In the genomic region with DNA sequence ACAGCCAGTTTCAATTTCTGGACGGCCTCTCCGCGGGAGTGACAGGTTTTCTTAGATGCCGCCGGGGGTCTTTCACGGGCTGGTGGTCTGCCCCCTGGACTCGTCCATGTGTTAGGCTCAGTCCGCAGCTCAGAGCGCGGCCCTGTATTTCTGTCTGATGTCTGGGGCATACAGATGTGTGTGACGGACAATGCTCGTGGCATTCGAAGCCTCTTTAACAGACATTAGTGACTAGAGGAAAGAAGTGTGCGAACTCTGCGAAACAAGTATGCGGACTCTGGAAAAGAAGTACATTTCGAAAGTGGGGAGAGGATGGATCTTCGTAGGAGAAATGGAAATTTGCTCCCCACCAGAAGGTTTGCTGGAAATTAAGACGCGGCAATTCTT, we compare ENCODE assay signal across 8 cellular contexts. TPM values are rescaled to one million over a fixed set of nuclear protein-coding genes. Genes with fewer than 3 reads are reported as not detected.
A peak's percentile ranks its signal among the peaks of the same experiment; 100 is the strongest.
DNase-seq lines count a peak whose midpoint lies in the region; ATAC-seq and TF ChIP-seq lines count a peak whose summit lies in the region.

No MANE protein-coding gene starts in this region.

- peaks cover 4% of the 10 kb centered on the region for H3K36me3 Mint-ChIP-seq in activated CD4-positive, alpha-beta T cell treated with anti-CD3 and anti-CD28 coated beads for 36 hours (ENCODE audit: low read depth)

- H3K4me3 Mint-ChIP-seq in activated CD4-positive, alpha-beta T cell treated with anti-CD3 and anti-CD28 coated beads for 36 hours = peak overlapping the region; percentile 84

- TF ChIP-seq CTCF in VCaP (conservative IDR thresholded peaks at IDR 0.05) (no peak), fibroblast of the aortic adventitia (IDR thresholded peaks at IDR 0.05; ENCODE audit: insufficient read depth, low read length) (no peak), parathyroid adenoma (IDR thresholded peaks at IDR 0.05) (no peak)

- H3K27ac Mint-ChIP-seq in activated CD4-positive, alpha-beta T cell treated with anti-CD3 and anti-CD28 coated beads for 36 hours = peak overlapping the region; percentile 88

- H3K4me3 ChIP-seq in fibroblast of the aortic adventitia (ENCODE audit: low read depth, low read length) = peak overlapping the region; percentile 90
- H3K4me3 ChIP-seq in parathyroid adenoma (ENCODE audit: low read depth, low read length) = peak overlapping the region; percentile 82

- peaks cover 4% of the 10 kb centered on the region for H3K4me1 ChIP-seq in parathyroid adenoma

- H3K9me3 ChIP-seq in parathyroid adenoma (ENCODE audit: control insufficient read depth, low read length) = no peaks in the 10 kb centered on the region

- no peaks in the 10 kb centered on the region for H3K27me3 Mint-ChIP-seq in activated CD4-positive, alpha-beta T cell treated with anti-CD3 and anti-CD28 coated beads for 36 hours

- H3K27ac ChIP-seq in VCaP (peak overlapping the region; percentile 80; the same call in 1 of the 2 replicates), parathyroid adenoma (peak overlapping the region; percentile 65)

- no peaks in the 10 kb centered on the region for H3K36me3 ChIP-seq in parathyroid adenoma (ENCODE audit: control insufficient read depth, insufficient read depth, low read length)

- no peaks in the 10 kb centered on the region for H3K27me3 ChIP-seq in parathyroid adenoma (ENCODE audit: control insufficient read depth, insufficient read depth, low read length)

- H3K9ac ChIP-seq in parathyroid adenoma = no peak overlapping the region

- ATAC-seq in activated CD4-positive, alpha-beta T cell treated with anti-CD3 and anti-CD28 coated beads for 36 hours = no peak

- H3K79me2 ChIP-seq in parathyroid adenoma = peaks cover 10% of the 10 kb centered on the region

- peak overlapping the region; percentile 78 for H3K4me2 ChIP-seq in parathyroid adenoma (ENCODE audit: low read length)

- H2AFZ ChIP-seq in parathyroid adenoma = peak overlapping the region; percentile 90

- H3K4me1 Mint-ChIP-seq in activated CD4-positive, alpha-beta T cell treated with anti-CD3 and anti-CD28 coated beads for 36 hours = peaks cover 18% of the 10 kb centered on the region

- intact Hi-C loops in activated CD4-positive, alpha-beta T cell treated with anti-CD3 and anti-CD28 coated beads for 36 hours (cut with DNase I, micrococcal nuclease) = loop anchor here (2.0 to 5.0 kb wide), 6 partner anchors 50 to 1535 kb away; a partner anchor contains a TSS

- POLR2A ChIA-PET in activated CD4-positive, alpha-beta T cell treated with anti-CD3 and anti-CD28 coated beads for 36 hours (lab: Charles Lee) = interaction anchor here (0.9 to 1.0 kb wide), 2 partner anchors 20 to 870 kb away, joined by 3 read pairs; no protein-coding TSS in a partner anchor

- no peaks in the 10 kb centered on the region for H3K9me3 Mint-ChIP-seq in activated CD4-positive, alpha-beta T cell treated with anti-CD3 and anti-CD28 coated beads for 36 hours (ENCODE audit: low read depth)

- CTCF ChIA-PET in activated CD4-positive, alpha-beta T cell treated with anti-CD3 and anti-CD28 coated beads for 36 hours (lab: Charles Lee) = interaction anchor here (0.6 to 1.3 kb wide), 7 partner anchors 9 to 880 kb away, joined by 3 to 6 read pairs (median 3); no protein-coding TSS in a partner anchor

- DNase-seq in activated CD4-positive, alpha-beta T cell treated with anti-CD3 and anti-CD28 coated beads for 36 hours = peak; percentile 33
- DNase-seq in activated CD4-positive, alpha-beta T cell treated with anti-CD3 and anti-CD28 coated beads for 1 hour = no peak
- DNase-seq in fibroblast of the aortic adventitia (ENCODE audit: low read depth) (peak; percentile 45), pons (ENCODE audit: low spot score) (no peak), kidney tubule cell (ENCODE audit: low spot score) (no peak), NCI-H510A (lab: John Stamatoyannopoulos, UW) (no peak)

RNA-seq across cellular contexts. Expression of a gene that starts 0.8 kb away (rescaled TPM):
- 10 to 100 TPM; 31.2 to 41.2 TPM for total RNA-seq in activated CD4-positive, alpha-beta T cell treated with anti-CD3 and anti-CD28 coated beads for 36 hours
- 62.6 and 115 TPM in 2 replicates for total RNA-seq in fibroblast of the aortic adventitia (ENCODE audit: low replicate concordance)

Comparison
In these comparisons a context has a peak if more than half of its experiments do, and no peak if none do; other contexts are left out.
1. DNase-seq: peak in activated CD4-positive, alpha-beta T cell treated with anti-CD3 and anti-CD28 coated beads for 36 hours (single experiment) and fibroblast of the aortic adventitia (single experiment); none in activated CD4-positive, alpha-beta T cell treated with anti-CD3 and anti-CD28 coated beads for 1 hour (single experiment), pons (single experiment), kidney tubule cell (single experiment) and NCI-H510A (single experiment).